ENCODE assay signal across 8 cellular contexts in genomic region chr10:80407836-80408197, GRCh38.
DNase-seq lines count a peak whose midpoint lies in the region; ATAC-seq lines count a peak whose summit lies in the region.

No MANE protein-coding gene starts in this region.

- peak overlapping the region; percentile 71 for H3K9ac ChIP-seq in mucosa of stomach (ENCODE audit: low read length)

- H3K27me3 Mint-ChIP-seq in stimulated activated naive B cell treated with anti-CD40 and anti-IgM and Interleukin-4, amounts not matched to agents 10 μg/mL and 1 μg/mL and 100 μg/mL, for 72 hours = peaks cover 5% of the 10 kb centered on the region in 2 donors

- H3K4me1 Mint-ChIP-seq in stimulated activated naive B cell treated with anti-CD40 and anti-IgM and Interleukin-4, amounts not matched to agents 10 μg/mL and 1 μg/mL and 100 μg/mL, for 72 hours = peaks cover 18 to 24% of the 10 kb centered on the region in 2 donors

- H3K9me3 Mint-ChIP-seq in stimulated activated naive B cell treated with anti-CD40 and anti-IgM and Interleukin-4, amounts not matched to agents 10 μg/mL and 1 μg/mL and 100 μg/mL, for 72 hours = no peaks in the 10 kb centered on the region

- no peaks in the 10 kb centered on the region for H3K9me3 ChIP-seq in mucosa of stomach (ENCODE audit: control insufficient read depth, low read length)

- H3K36me3 ChIP-seq in mucosa of stomach (ENCODE audit: control insufficient read depth, insufficient read depth, low read length) = no peaks in the 10 kb centered on the region

- H3K4me3 Mint-ChIP-seq in stimulated activated naive B cell treated with anti-CD40 and anti-IgM and Interleukin-4, amounts not matched to agents 10 μg/mL and 1 μg/mL and 100 μg/mL, for 72 hours = peak overlapping the region; percentile 86 to 91

- DNase-seq in activated naive CD4-positive, alpha-beta T cell treated with Interleukin-2 at 50 U/mL for 16 hours = peak; percentile 61
- no peak for DNase-seq in activated naive CD4-positive, alpha-beta T cell (lab: John Stamatoyannopoulos, UW)
- DNase-seq in activated CD4-positive, CD25-positive, alpha-beta regulatory T cell treated with anti-CD3 and anti-CD28 coated beads, Interleukin-2, amount 50 U/mL, for 72 hours = peak; percentile 40
- peak; percentile 64 for DNase-seq in ecto neural progenitor cell (ENCODE audit: low spot score)
- peak; percentile 28 for DNase-seq in stimulated activated naive B cell treated with anti-CD40 and anti-IgM and Interleukin-4, amounts not matched to agents 10 μg/mL and 1 μg/mL and 100 μg/mL, for 72 hours
- no peak for DNase-seq in central memory CD4-positive, alpha-beta T cell

- no peaks in the 10 kb centered on the region for H3K27me3 ChIP-seq in mucosa of stomach (ENCODE audit: control insufficient read depth, insufficient read depth, low read length)

- ATAC-seq in HG03354 (IDR thresholded peaks at IDR 0.05; ENCODE audit: poor library complexity, severe bottlenecking, unreplicated experiment) = peak; percentile 34
- peak; percentile 67 to 68 for ATAC-seq in stimulated activated naive B cell treated with anti-CD40 and anti-IgM and Interleukin-4, amounts not matched to agents 10 μg/mL and 1 μg/mL and 100 μg/mL, for 72 hours (replicated peaks)

- H3K27ac Mint-ChIP-seq in stimulated activated naive B cell treated with anti-CD40 and anti-IgM and Interleukin-4, amounts not matched to agents 10 μg/mL and 1 μg/mL and 100 μg/mL, for 72 hours = peak overlapping the region; percentile 84

- H3K4me1 ChIP-seq in mucosa of stomach (ENCODE audit: control insufficient read depth, insufficient read depth, low read length) = peaks cover 13% of the 10 kb centered on the region

- peaks cover 0 to 2% of the 10 kb centered on the region in 2 donors for H3K36me3 Mint-ChIP-seq in stimulated activated naive B cell treated with anti-CD40 and anti-IgM and Interleukin-4, amounts not matched to agents 10 μg/mL and 1 μg/mL and 100 μg/mL, for 72 hours

- H3K4me3 ChIP-seq in mucosa of stomach (ENCODE audit: low read length) = peak overlapping the region; percentile 81

Comparison
In these comparisons a context has a peak if more than half of its experiments do, and no peak if none do; other contexts are left out.
1. DNase-seq: peak in activated naive CD4-positive, alpha-beta T cell treated with Interleukin-2 at 50 U/mL for 16 hours (single experiment), activated CD4-positive, CD25-positive, alpha-beta regulatory T cell treated with anti-CD3 and anti-CD28 coated beads, Interleukin-2, amount 50 U/mL, for 72 hours (single experiment), ecto neural progenitor cell (single experiment) and stimulated activated naive B cell treated with anti-CD40 and anti-IgM and Interleukin-4, amounts not matched to agents 10 μg/mL and 1 μg/mL and 100 μg/mL, for 72 hours (single experiment); none in activated naive CD4-positive, alpha-beta T cell (0 of 4) and central memory CD4-positive, alpha-beta T cell (single experiment).